Comparison of ENCODE assay signal across 8 cellular contexts in genomic region chr2:109318150-109318948, GRCh38.
DNase-seq lines count a peak whose midpoint lies in the region; ATAC-seq and TF ChIP-seq lines count a peak whose summit lies in the region.

No MANE protein-coding gene starts in this region.

- no peaks in the 10 kb centered on the region for H3K36me3 Mint-ChIP-seq in activated T-helper 1 cell treated with anti-CD3 and anti-CD28 coated beads, Interleukin-12 subunit alpha, Interleukin-12 subunit beta, Interleukin-2, Interleukin-4 antibody, amounts not matched to agents 30 ng/mL and 10 ng/mL and 1 ng/mL, durations not matched to agents 14 hours and 24 hours and 36 hours (ENCODE audit: low read depth)

- H3K27me3 ChIP-seq in lower lobe of right lung (ENCODE audit: low read depth) (no peaks in the 10 kb centered on the region), thoracic aorta (replicated peaks; ENCODE audit: insufficient read depth) (no peaks in the 10 kb centered on the region), WERI-Rb-1 (ENCODE audit: insufficient read depth, low read depth, severe bottlenecking) (no peaks in the 10 kb centered on the region)

- H3K9me3 ChIP-seq in lower lobe of right lung (no peaks in the 10 kb centered on the region), thoracic aorta (no peaks in the 10 kb centered on the region), WERI-Rb-1 (ENCODE audit: severe bottlenecking) (no peaks in the 10 kb centered on the region)

- H3K36me3 ChIP-seq in lower lobe of right lung (no peaks in the 10 kb centered on the region), thoracic aorta (no peaks in the 10 kb centered on the region), WERI-Rb-1 (no peaks in the 10 kb centered on the region)

- no peaks in the 10 kb centered on the region for H3K9me3 Mint-ChIP-seq in activated T-helper 1 cell treated with anti-CD3 and anti-CD28 coated beads, Interleukin-12 subunit alpha, Interleukin-12 subunit beta, Interleukin-2, Interleukin-4 antibody, amounts not matched to agents 30 ng/mL and 10 ng/mL and 1 ng/mL, durations not matched to agents 14 hours and 24 hours and 36 hours

- ATAC-seq in lower lobe of right lung (peak; percentile 53 to 56), thoracic aorta (ENCODE audit: insufficient number of reproducible peaks, low FRiP score, low read depth) (peak; percentile 38), HG03139 (IDR thresholded peaks at IDR 0.05; ENCODE audit: unreplicated experiment) (no peak)

- H3K4me1 ChIP-seq in lower lobe of right lung (peaks cover 56% of the 10 kb centered on the region), thoracic aorta (ENCODE audit: control insufficient read depth in 1 of 2, low read depth in 2 of 2) (peaks cover 31 to 69% of the 10 kb centered on the region in 2 donors)

- H3K4me3 ChIP-seq in lower lobe of right lung (no peak overlapping the region), thoracic aorta (peak overlapping the region; percentile 60), WERI-Rb-1 (ENCODE audit: low read depth, low read length) (no peak overlapping the region)

- intact Hi-C loops in lower lobe of right lung (cut with DNase I): no loop called here
- intact Hi-C loops in activated T-helper 1 cell treated with anti-CD3 and anti-CD28 coated beads, Interleukin-12 subunit alpha, Interleukin-12 subunit beta, Interleukin-2, Interleukin-4 antibody, amounts not matched to agents 30 ng/mL and 10 ng/mL and 1 ng/mL, durations not matched to agents 14 hours and 24 hours and 36 hours (cut with micrococcal nuclease): no loop called here

- H3K27ac ChIP-seq in cingulate gyrus (ENCODE audit: low read depth, low read length) (peak overlapping the region; percentile 42), lower lobe of right lung (peak overlapping the region; percentile 79), thoracic aorta (peak overlapping the region; percentile 67 to 73), WERI-Rb-1 (no peak overlapping the region)

- DNase-seq in HuH-7 (ENCODE audit: low spot score): peak; percentile 44
- DNase-seq in lower lobe of right lung: peak; percentile 59
- peak; percentile 43 for DNase-seq in thoracic aorta (ENCODE audit: low spot score)
- no peak for DNase-seq in activated T-helper 1 cell treated with anti-CD3 and anti-CD28 coated beads, Interleukin-12 subunit alpha, Interleukin-12 subunit beta, Interleukin-2, Interleukin-4 antibody, amounts not matched to agents 30 ng/mL and 10 ng/mL and 1 ng/mL, durations not matched to agents 14 hours and 24 hours and 36 hours (ENCODE audit: low spot score)
- no peak for DNase-seq in WERI-Rb-1
- no peak for DNase-seq in NCI-H2081 treated with DMSO at 0.1 percent for 48 hours (lab: John Stamatoyannopoulos, UW)

- peak; percentile 21 for TF ChIP-seq CTCF in lower lobe of right lung (IDR thresholded peaks at IDR 0.05)
- TF ChIP-seq CTCF in thoracic aorta (IDR thresholded peaks at IDR 0.05): peak; percentile 28
- TF ChIP-seq CTCF in WERI-Rb-1 (IDR thresholded peaks at IDR 0.05; ENCODE audit: low read depth, low read length): no peak

- no peaks in the 10 kb centered on the region for H3K4me1 Mint-ChIP-seq in activated T-helper 1 cell treated with anti-CD3 and anti-CD28 coated beads, Interleukin-12 subunit alpha, Interleukin-12 subunit beta, Interleukin-2, Interleukin-4 antibody, amounts not matched to agents 30 ng/mL and 10 ng/mL and 1 ng/mL, durations not matched to agents 14 hours and 24 hours and 36 hours (ENCODE audit: low read depth)

- no peak overlapping the region for H3K4me3 Mint-ChIP-seq in activated T-helper 1 cell treated with anti-CD3 and anti-CD28 coated beads, Interleukin-12 subunit alpha, Interleukin-12 subunit beta, Interleukin-2, Interleukin-4 antibody, amounts not matched to agents 30 ng/mL and 10 ng/mL and 1 ng/mL, durations not matched to agents 14 hours and 24 hours and 36 hours

- no peak overlapping the region for H3K27ac Mint-ChIP-seq in activated T-helper 1 cell treated with anti-CD3 and anti-CD28 coated beads, Interleukin-12 subunit alpha, Interleukin-12 subunit beta, Interleukin-2, Interleukin-4 antibody, amounts not matched to agents 30 ng/mL and 10 ng/mL and 1 ng/mL, durations not matched to agents 14 hours and 24 hours and 36 hours

- peaks cover 24% of the 10 kb centered on the region for H3K27me3 Mint-ChIP-seq in activated T-helper 1 cell treated with anti-CD3 and anti-CD28 coated beads, Interleukin-12 subunit alpha, Interleukin-12 subunit beta, Interleukin-2, Interleukin-4 antibody, amounts not matched to agents 30 ng/mL and 10 ng/mL and 1 ng/mL, durations not matched to agents 14 hours and 24 hours and 36 hours (ENCODE audit: insufficient read depth)

Comparison
In these comparisons a context has a peak if more than half of its experiments do, and no peak if none do; other contexts are left out.
1. DNase-seq: peak in HuH-7 (single experiment), lower lobe of right lung (single experiment) and thoracic aorta (single experiment); none in activated T-helper 1 cell treated with anti-CD3 and anti-CD28 coated beads, Interleukin-12 subunit alpha, Interleukin-12 subunit beta, Interleukin-2, Interleukin-4 antibody, amounts not matched to agents 30 ng/mL and 10 ng/mL and 1 ng/mL, durations not matched to agents 14 hours and 24 hours and 36 hours (single experiment), WERI-Rb-1 (single experiment) and NCI-H2081 treated with DMSO at 0.1 percent for 48 hours (single experiment).